1 cellular context compared by ENCODE assay signal in the genomic region with DNA sequence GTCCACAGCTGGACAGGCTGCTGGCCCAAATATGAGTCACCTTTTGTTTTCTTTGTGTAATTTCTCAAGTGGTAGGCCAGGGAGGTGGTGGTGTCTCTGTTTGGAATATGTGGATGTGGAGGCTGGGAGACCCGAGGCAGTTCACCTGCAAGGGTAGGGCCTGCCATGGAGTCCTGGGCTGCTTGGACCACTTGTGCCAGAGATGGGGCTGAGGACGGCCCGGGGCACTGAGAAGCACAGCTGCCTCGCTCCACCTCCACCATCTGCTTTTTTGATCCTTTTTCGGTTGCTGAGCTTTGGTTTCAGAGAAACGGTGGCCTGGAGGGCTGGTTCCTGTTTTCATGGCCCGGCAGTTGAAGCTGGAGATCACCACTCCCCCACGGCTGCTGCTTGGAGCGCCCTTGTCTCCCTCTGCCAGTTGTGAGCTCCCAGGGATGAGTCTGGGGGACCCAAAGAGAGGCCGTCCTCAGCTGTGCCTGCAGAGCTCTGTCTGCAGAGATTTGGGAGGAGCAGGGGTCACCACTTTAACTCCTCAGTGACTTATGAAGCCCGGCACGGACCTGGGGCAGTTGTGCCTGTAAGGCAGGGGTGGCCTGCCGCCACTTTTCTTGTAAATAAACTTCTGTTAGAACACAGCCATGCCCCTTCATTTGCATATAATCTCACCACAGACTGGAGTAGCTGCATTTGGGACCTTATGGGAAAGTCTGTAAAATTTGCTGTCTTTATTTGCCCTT.
TF ChIP-seq lines count a peak whose summit lies in the region.

No MANE protein-coding gene starts in this region.

TF ChIP-seq in endothelial cell of umbilical vein, 7 proteins besides CTCF, POLR2A, EP300 and RAD21 (continued from another document):
- TF ChIP-seq FOS (IDR thresholded peaks at IDR 0.05; ENCODE audit: borderline replicate concordance, insufficient read depth, low read length): peak; percentile 73
